Comparison of ENCODE assay signal across 23 cellular contexts in the genomic region with DNA sequence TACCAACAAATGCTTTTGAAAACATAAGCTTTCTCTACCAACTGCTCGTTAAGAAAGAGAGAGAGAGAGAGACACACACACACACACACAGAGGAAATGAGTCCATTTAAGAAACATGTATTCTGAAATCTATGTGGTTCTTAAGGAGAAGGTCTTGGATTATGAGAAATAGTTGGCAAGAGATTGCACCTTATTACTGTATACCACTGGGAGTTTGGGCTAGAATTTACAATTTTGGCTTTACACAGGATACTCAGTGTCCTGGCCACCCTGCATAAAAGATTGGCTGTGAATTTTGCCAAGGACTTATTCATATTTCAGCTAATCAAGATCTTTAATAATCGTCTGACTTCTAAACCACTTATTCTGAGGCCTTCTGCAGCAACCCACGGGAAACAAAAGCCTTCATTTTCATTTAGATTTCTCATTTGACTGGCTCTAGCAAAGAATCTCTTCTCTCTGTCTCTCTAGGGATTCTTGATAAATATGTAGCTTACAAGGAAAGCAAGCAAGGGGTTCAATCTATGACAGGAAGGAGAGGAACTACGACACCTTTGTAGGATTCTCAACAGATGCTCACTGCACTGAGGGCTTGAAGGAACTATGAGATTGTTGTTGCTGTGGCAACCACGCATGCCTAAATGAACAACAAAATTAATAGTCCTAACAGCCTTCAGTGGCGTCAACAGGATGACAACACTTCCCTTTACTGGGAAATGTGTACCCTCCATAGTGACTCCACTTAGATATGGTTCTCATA.
A peak's percentile ranks its signal among the peaks of the same experiment; 100 is the strongest.
DNase-seq lines count a peak whose midpoint lies in the region; FAIRE-seq and TF ChIP-seq lines count a peak whose summit lies in the region.
"Had no signal": no experiment of that assay in that cellular context is flagged by ENCODE, and none has a peak within 500 bp of the region (broad histone marks: within the 10 kb centered on the region; RNA-seq: fewer than 3 reads in every experiment).

No MANE protein-coding gene starts in this region.

- peaks cover 2% of the 10 kb centered on the region for H3K9me3 Mint-ChIP-seq in glutamatergic neuron (ENCODE audit: unreplicated experiment)
- H3K9me3 Mint-ChIP-seq: dendritic cell treated with granulocyte-macrophage colony-stimulating factor and Interleukin-4, amounts not matched to agents 40 ng/mL and 50 ng/mL, for 4 days; nephron progenitor cell had no signal

- peaks cover 19% of the 10 kb centered on the region for H3K4me1 Mint-ChIP-seq in glutamatergic neuron (ENCODE audit: low read depth, unreplicated experiment)
- H3K4me1 Mint-ChIP-seq: CD4-positive, CD25-positive, alpha-beta regulatory T cell; nephron progenitor cell had no signal

- H3K4me3 ChIP-seq in kidney (ENCODE audit: low read length in 2 of 2): no peak overlapping the region
- H3K4me3 ChIP-seq: PC-9, SJSA1, tibial artery had no signal

- H3K27me3 Mint-ChIP-seq in glutamatergic neuron (ENCODE audit: unreplicated experiment): peaks cover 2% of the 10 kb centered on the region

- intact Hi-C loops in kidney (cut with DNase I): no loop called here

- H3K9ac ChIP-seq in kidney (ENCODE audit: low read length in 2 of 2): no peak overlapping the region

- H3K4me1 ChIP-seq in kidney (ENCODE audit: control insufficient read depth in 1 of 2, insufficient read depth in 1 of 2, low read depth in 1 of 2, low read length in 2 of 2): no peaks in the 10 kb centered on the region
- H3K4me1 ChIP-seq: SJSA1, tibial artery had no signal

- H3K4me3 Mint-ChIP-seq in glutamatergic neuron (ENCODE audit: unreplicated experiment): no peak overlapping the region
- H3K4me3 Mint-ChIP-seq: activated CD8-positive, alpha-beta T cell treated with anti-CD3 and anti-CD28 coated beads, Interleukin-2, amount 10 ng/mL, durations not matched to agents 7 days and 5 days; CD4-positive, CD25-positive, alpha-beta regulatory T cell; dendritic cell treated with granulocyte-macrophage colony-stimulating factor and Interleukin-4, amounts not matched to agents 40 ng/mL and 50 ng/mL, for 4 days; immature natural killer cell; nephron progenitor cell; T-helper 17 cell had no signal

- H3K27ac ChIP-seq in kidney (ENCODE audit: low read depth in 2 of 2, low read length in 2 of 2): no peak overlapping the region
- H3K27ac ChIP-seq: PC-9, SJSA1, tibial artery had no signal

- DNase-seq in NCI-H748 (lab: John Stamatoyannopoulos, UW; ENCODE audit: unreplicated experiment) (peak; percentile 50), NCI-H748 treated with DMSO at 0.1 percent for 48 hours (lab: John Stamatoyannopoulos, UW) (no peak), NCI-H2171 (lab: John Stamatoyannopoulos, UW) (peak; percentile 58), glutamatergic neuron (no peak), putamen (ENCODE audit: low spot score) (peak; percentile 21), kidney (no peak), COLO829 (ENCODE audit: low spot score) (no peak)
- no peak for DNase-seq in stimulated activated naive CD4-positive, alpha-beta T cell treated with Interleukin-2 at 50 U/mL for 16 hours (lab: John Stamatoyannopoulos, UW)
- DNase-seq: activated CD8-positive, alpha-beta T cell treated with anti-CD3 and anti-CD28 coated beads, Interleukin-2, amount 10 ng/mL, durations not matched to agents 7 days and 5 days; activated naive CD4-positive, alpha-beta T cell treated with anti-CD3 and anti-CD28 coated beads, Interleukin-2, amount 50 U/mL, for 16 hours; activated T-cell treated with anti-CD3 and anti-CD28 coated beads, Interleukin-2, amount 50 U/mL, for 48 hours; CD4-positive, CD25-positive, alpha-beta regulatory T cell; DND-41; immature natural killer cell; NCI-H187; NCI-H510A treated with DMSO at 0.1 percent for 48 hours; nephron progenitor cell; PC-9; T-helper 17 cell; tibial artery had no signal

- H3K27ac Mint-ChIP-seq in glutamatergic neuron (ENCODE audit: unreplicated experiment): peak overlapping the region; percentile 86
- H3K27ac Mint-ChIP-seq: activated CD8-positive, alpha-beta T cell treated with anti-CD3 and anti-CD28 coated beads, Interleukin-2, amount 10 ng/mL, durations not matched to agents 7 days and 5 days; CD4-positive, CD25-positive, alpha-beta regulatory T cell; dendritic cell treated with granulocyte-macrophage colony-stimulating factor and Interleukin-4, amounts not matched to agents 40 ng/mL and 50 ng/mL, for 4 days; immature natural killer cell; nephron progenitor cell; T-helper 17 cell had no signal

- no peaks in the 10 kb centered on the region for H3K36me3 ChIP-seq in kidney (ENCODE audit: control insufficient read depth in 1 of 2, insufficient read depth in 2 of 2, low read length in 2 of 2)
- H3K36me3 ChIP-seq: SJSA1, tibial artery had no signal

- no peak for FAIRE-seq in kidney (lab: Jason Lieb, UNC)
- FAIRE-seq: HTR-8/SVneo had no signal

- no peaks in the 10 kb centered on the region for H3K36me3 Mint-ChIP-seq in glutamatergic neuron (ENCODE audit: unreplicated experiment)
- H3K36me3 Mint-ChIP-seq: CD4-positive, CD25-positive, alpha-beta regulatory T cell; immature natural killer cell had no signal

- no peaks in the 10 kb centered on the region for H3K9me3 ChIP-seq in kidney (ENCODE audit: control insufficient read depth in 1 of 2, low read length in 2 of 2)
- H3K9me3 ChIP-seq: SJSA1, tibial artery had no signal

- TF ChIP-seq CTCF in glutamatergic neuron (IDR thresholded peaks at IDR 0.05; ENCODE audit: partially characterized antibody, unreplicated experiment): no peak
- TF ChIP-seq CTCF in kidney (IDR thresholded peaks at IDR 0.05; ENCODE audit: borderline replicate concordance, extremely low read depth, insufficient read depth): no peak

Comparison
In these comparisons a context has a peak if more than half of its experiments do, and no peak if none do; other contexts are left out.
1. DNase-seq: peak in NCI-H748 (single experiment), NCI-H2171 (single experiment) and putamen (single experiment); none in NCI-H748 treated with DMSO at 0.1 percent for 48 hours (single experiment), glutamatergic neuron (single experiment), kidney (single experiment), COLO829 (single experiment) and stimulated activated naive CD4-positive, alpha-beta T cell treated with Interleukin-2 at 50 U/mL for 16 hours (single experiment).